10 cellular contexts compared by ENCODE assay signal in the genomic region with DNA sequence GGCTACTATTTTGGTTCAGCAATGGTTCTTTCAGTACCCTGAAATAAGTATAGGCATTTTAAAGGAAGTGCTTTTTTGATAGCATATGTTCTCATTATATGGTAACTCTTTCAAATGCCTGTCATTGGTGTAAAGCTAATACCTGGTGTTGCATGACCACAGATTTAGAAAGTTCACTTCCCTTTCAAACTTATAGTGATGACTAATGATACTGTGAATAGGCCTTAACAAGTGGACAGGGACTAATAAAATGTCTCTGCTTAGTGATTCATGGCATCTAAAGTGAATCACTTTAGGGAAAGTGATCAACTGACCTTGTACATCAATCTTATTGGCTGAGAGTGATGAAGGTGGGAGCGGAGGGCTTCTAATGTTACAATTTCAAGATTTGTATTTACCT. TPM values are rescaled to one million over a fixed set of nuclear protein-coding genes. Genes with fewer than 3 reads are reported as not detected.
DNase-seq lines count a peak whose midpoint lies in the region; ATAC-seq, FAIRE-seq and TF ChIP-seq lines count a peak whose summit lies in the region.
"Had no signal": no experiment of that assay in that cellular context is flagged by ENCODE, and none has a peak within 500 bp of the region (broad histone marks: within the 10 kb centered on the region; RNA-seq: fewer than 3 reads in every experiment).

No MANE protein-coding gene starts in this region.

- 96 to 97% methylated on average over 1 of the region's 1 CpG for WGBS in pancreas, 2 donors

- no peak overlapping the region for H3K27ac ChIP-seq in pancreas
- H3K27ac ChIP-seq: skin epidermis, testis had no signal

- intact Hi-C loops in pancreas (cut with DNase I), result no loop called here

- DNase-seq in GM13976 (ENCODE audit: low spot score) (peak; percentile 45), fibroblast of mammary gland (ENCODE audit: low read depth) (peak; percentile 78), T-helper 9 cell (no peak), NCI-H748 treated with DMSO at 0.1 percent for 48 hours (lab: John Stamatoyannopoulos, UW) (no peak), NK-92 (lab: John Stamatoyannopoulos, UW; ENCODE audit: unreplicated experiment) (no peak), pancreas (no peak)
- DNase-seq: testis had no signal

- H3K4me1 ChIP-seq in pancreas, result no peaks in the 10 kb centered on the region
- H3K4me1 ChIP-seq: testis had no signal

- ATAC-seq in GM21528 (IDR thresholded peaks at IDR 0.05; ENCODE audit: low FRiP score, unreplicated experiment) (peak; percentile 91), HG03342 (IDR thresholded peaks at IDR 0.05; ENCODE audit: unreplicated experiment) (peak; percentile 98), pancreas (no peak)

- FAIRE-seq in pancreas (lab: Jason Lieb, UNC), result no peak

- no peaks in the 10 kb centered on the region for H3K9me3 ChIP-seq in pancreas
- H3K9me3 ChIP-seq: testis had no signal

- no peak overlapping the region for H3K4me3 ChIP-seq in fibroblast of mammary gland (ENCODE audit: control insufficient read depth, low read depth, low read length)
- H3K4me3 ChIP-seq in pancreas, result no peak overlapping the region
- H3K4me3 ChIP-seq: skin epidermis, testis had no signal

- TF ChIP-seq CTCF in GM13976 (IDR thresholded peaks at IDR 0.05; ENCODE audit: borderline replicate concordance, control extremely low read depth, extremely low read depth, insufficient read depth, missing control alignments), result no peak
- no peak for TF ChIP-seq CTCF in fibroblast of mammary gland (conservative IDR thresholded peaks at IDR 0.05; ENCODE audit: control insufficient read depth, insufficient read depth, low read depth, low read length)
- no peak for TF ChIP-seq CTCF in pancreas (IDR thresholded peaks at IDR 0.05)

- peaks cover 3 to 50% (median 18%) of the 10 kb centered on the region in 3 donors for H3K36me3 ChIP-seq in pancreas

- in situ Hi-C loops in GM13976 (cut with MboI; ENCODE audit: low sequenced_read_pairs, unreplicated experiment), result no loop called here

- no peaks in the 10 kb centered on the region for H3K27me3 ChIP-seq in pancreas
- H3K27me3 ChIP-seq: testis had no signal

RNA-seq across cellular contexts. Expression of gene MRPL22, which starts 21.6 kb away (rescaled TPM):
- total RNA-seq in pancreas, result 10 to 100 TPM; 11.3 to 29.0 (median 21.6) TPM
- polyA plus RNA-seq in pancreas, result 10 to 100 TPM; 22.8 to 27.8 TPM

RNA-seq across cellular contexts. Expression of gene GEMIN5, which starts 24.5 kb away (rescaled TPM):
- total RNA-seq in pancreas, result 1 to 10 TPM; 4.7 to 7.3 (median 6.6) TPM
- 1 to 10 TPM; 1.7 to 3.1 TPM for polyA plus RNA-seq in pancreas

RNA-seq across cellular contexts. Expression of gene KIF4B, which starts 51.1 kb away (rescaled TPM):
- total RNA-seq in pancreas, result not detected
- not detected for polyA plus RNA-seq in pancreas

Comparison
In these comparisons a context has a peak if more than half of its experiments do, and no peak if none do; other contexts are left out.
1. DNase-seq: peak in GM13976 (single experiment) and fibroblast of mammary gland (single experiment); none in T-helper 9 cell (single experiment), NCI-H748 treated with DMSO at 0.1 percent for 48 hours (single experiment), NK-92 (single experiment) and pancreas (0 of 6).
2. ATAC-seq: peak in GM21528 (single experiment) and HG03342 (single experiment); none in pancreas (0 of 4).